Comparison of ENCODE assay signal across 1 cellular context in the genomic region with DNA sequence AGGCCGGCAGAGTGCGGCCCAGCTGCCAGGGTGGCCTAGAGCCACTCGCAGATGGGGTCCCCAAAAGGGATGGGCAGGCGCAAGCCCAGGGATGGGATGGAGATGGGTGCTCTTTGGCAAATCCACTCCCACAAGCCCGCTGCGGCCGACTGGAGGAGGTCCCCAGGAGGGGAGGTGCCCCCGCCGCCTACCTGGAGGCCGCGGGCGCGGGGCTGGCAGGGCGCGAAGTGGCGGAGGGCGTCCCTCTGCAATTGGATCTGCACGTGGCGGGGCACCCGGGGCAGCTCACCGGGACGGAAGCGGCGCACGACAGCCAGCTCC.
TF ChIP-seq lines count a peak whose summit lies in the region.

No MANE protein-coding gene starts in this region.

TF ChIP-seq in K562, 482 proteins besides CTCF, POLR2A, EP300 and RAD21 (continued from another document and continues in another):
- TF ChIP-seq, protein P1, sequence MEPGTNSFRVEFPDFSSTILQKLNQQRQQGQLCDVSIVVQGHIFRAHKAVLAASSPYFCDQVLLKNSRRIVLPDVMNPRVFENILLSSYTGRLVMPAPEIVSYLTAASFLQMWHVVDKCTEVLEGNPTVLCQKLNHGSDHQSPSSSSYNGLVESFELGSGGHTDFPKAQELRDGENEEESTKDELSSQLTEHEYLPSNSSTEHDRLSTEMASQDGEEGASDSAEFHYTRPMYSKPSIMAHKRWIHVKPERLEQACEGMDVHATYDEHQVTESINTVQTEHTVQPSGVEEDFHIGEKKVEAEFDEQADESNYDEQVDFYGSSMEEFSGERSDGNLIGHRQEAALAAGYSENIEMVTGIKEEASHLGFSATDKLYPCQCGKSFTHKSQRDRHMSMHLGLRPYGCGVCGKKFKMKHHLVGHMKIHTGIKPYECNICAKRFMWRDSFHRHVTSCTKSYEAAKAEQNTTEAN (CRISPR knock-in tag; IDR thresholded peaks at IDR 0.05): no peak; the same call in 1 of the 2 replicates
- no peak for TF ChIP-seq RUNX1 (IDR thresholded peaks at IDR 0.05; ENCODE audit: low read depth)
- no peak for TF ChIP-seq PRPF4 (IDR thresholded peaks at IDR 0.05; ENCODE audit: insufficient read depth, low read depth, low read length, poor library complexity, severe bottlenecking)
- no peak for TF ChIP-seq PCBP1 (IDR thresholded peaks at IDR 0.05; ENCODE audit: low read depth, low read length, poor library complexity, severe bottlenecking)
- TF ChIP-seq, protein P2, sequence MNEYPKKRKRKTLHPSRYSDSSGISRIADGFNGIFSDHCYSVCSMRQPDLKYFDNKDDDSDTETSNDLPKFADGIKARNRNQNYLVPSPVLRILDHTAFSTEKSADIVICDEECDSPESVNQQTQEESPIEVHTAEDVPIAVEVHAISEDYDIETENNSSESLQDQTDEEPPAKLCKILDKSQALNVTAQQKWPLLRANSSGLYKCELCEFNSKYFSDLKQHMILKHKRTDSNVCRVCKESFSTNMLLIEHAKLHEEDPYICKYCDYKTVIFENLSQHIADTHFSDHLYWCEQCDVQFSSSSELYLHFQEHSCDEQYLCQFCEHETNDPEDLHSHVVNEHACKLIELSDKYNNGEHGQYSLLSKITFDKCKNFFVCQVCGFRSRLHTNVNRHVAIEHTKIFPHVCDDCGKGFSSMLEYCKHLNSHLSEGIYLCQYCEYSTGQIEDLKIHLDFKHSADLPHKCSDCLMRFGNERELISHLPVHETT (CRISPR knock-in tag; conservative IDR thresholded peaks at IDR 0.05 in 1 of 2, IDR thresholded peaks at IDR 0.05 in 1 of 2): no peak
- TF ChIP-seq, protein P3, sequence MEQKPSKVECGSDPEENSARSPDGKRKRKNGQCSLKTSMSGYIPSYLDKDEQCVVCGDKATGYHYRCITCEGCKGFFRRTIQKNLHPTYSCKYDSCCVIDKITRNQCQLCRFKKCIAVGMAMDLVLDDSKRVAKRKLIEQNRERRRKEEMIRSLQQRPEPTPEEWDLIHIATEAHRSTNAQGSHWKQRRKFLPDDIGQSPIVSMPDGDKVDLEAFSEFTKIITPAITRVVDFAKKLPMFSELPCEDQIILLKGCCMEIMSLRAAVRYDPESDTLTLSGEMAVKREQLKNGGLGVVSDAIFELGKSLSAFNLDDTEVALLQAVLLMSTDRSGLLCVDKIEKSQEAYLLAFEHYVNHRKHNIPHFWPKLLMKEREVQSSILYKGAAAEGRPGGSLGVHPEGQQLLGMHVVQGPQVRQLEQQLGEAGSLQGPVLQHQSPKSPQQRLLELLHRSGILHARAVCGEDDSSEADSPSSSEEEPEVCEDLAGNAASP (IDR thresholded peaks at IDR 0.05): no peak
- TF ChIP-seq DIDO1 (tag; IDR thresholded peaks at IDR 0.05; ENCODE audit: low read depth): no peak
- TF ChIP-seq FOXP1 (CRISPR knock-in tag; IDR thresholded peaks at IDR 0.05): no peak
- TF ChIP-seq SREBF1 (IDR thresholded peaks at IDR 0.05; ENCODE audit: borderline replicate concordance, low read depth, low read length): no peak
- no peak for TF ChIP-seq ZNF217 (CRISPR knock-in tag; IDR thresholded peaks at IDR 0.05)
- TF ChIP-seq ZNF561 (CRISPR knock-in tag; conservative IDR thresholded peaks at IDR 0.05): no peak
- 0 out of 4 replicates have a peak, but pooled peaks of 1 of the 2 experiments have one; percentile 42 for TF ChIP-seq NONO (IDR thresholded peaks at IDR 0.05; ENCODE audit: low read depth in 2 of 2, low read length in 1 of 2)
- TF ChIP-seq SREBF2 (CRISPR knock-in tag; IDR thresholded peaks at IDR 0.05): no peak
- TF ChIP-seq, protein P4, sequence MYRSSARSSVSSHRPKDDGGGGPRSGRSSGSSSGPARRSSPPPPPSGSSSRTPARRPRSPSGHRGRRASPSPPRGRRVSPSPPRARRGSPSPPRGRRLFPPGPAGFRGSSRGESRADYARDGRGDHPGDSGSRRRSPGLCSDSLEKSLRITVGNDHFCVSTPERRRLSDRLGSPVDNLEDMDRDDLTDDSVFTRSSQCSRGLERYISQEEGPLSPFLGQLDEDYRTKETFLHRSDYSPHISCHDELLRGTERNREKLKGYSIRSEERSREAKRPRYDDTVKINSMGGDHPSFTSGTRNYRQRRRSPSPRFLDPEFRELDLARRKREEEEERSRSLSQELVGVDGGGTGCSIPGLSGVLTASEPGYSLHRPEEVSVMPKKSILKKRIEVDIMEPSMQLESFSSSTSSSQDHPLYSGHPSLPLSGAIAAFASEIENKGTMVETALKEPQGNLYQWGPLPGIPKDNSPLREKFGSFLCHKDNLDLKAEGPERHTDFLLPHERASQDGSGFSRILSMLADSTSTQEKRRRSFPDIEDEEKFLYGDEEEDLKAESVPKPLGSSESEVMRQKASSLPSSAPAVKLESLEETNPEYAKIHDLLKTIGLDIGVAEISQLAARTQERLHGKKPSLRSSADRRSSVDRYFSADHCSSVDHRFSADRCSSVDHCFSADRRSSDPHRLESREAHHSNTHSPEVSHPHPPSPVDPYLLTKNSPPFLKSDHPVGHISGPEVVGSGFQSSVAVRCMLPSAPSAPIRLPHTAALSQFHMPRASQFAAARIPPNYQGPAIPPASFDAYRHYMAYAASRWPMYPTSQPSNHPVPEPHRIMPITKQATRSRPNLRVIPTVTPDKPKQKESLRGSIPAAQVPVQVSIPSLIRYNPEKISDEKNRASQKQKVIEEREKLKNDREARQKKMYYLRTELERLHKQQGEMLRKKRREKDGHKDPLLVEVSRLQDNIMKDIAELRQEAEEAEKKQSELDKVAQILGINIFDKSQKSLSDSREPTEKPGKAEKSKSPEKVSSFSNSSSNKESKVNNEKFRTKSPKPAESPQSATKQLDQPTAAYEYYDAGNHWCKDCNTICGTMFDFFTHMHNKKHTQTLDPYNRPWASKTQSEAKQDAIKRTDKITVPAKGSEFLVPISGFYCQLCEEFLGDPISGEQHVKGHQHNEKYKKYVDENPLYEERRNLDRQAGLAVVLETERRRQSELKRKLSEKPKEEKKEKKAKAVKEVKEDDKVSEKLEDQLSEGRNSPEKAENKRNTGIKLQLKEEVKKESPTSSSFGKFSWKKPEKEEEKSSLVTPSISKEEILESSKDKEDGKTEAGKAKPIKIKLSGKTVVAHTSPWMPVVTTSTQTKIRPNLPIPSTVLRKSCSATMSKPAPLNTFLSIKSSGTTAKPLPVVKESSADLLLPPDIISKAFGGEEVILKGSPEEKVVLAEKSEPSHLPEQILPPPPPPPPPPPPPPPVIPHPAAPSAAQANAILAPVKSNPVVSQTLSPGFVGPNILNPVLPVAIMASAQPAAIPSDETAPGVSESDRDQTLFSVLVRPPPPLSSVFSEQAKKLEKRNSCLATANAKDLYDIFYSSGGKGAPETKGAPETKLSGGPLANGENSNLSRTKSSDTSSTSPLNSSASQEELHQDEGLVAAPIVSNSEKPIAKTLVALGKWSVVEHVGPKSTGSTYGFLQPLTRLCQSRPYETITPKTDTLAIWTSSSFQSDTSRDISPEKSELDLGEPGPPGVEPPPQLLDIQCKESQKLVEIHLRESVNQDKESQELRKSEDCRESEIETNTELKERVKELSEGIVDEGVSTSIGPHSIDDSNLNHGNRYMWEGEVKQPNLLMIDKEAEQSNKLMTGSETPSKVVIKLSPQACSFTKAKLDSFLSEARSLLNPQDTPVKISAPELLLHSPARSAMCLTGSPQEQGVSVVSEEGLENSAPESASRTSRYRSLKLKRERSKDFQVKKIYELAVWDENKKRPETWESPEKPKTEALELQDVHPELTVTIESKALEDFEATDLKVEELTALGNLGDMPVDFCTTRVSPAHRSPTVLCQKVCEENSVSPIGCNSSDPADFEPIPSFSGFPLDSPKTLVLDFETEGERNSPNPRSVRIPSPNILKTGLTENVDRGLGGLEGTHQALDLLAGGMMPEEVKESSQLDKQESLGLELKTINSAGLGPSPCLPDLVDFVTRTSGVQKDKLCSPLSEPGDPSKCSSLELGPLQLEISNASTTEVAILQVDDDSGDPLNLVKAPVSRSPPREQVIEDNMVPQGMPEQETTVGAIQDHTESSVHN (IDR thresholded peaks at IDR 0.05; ENCODE audit: borderline replicate concordance in 1 of 2, low read depth in 1 of 2): no peak
- TF ChIP-seq, protein P5, sequence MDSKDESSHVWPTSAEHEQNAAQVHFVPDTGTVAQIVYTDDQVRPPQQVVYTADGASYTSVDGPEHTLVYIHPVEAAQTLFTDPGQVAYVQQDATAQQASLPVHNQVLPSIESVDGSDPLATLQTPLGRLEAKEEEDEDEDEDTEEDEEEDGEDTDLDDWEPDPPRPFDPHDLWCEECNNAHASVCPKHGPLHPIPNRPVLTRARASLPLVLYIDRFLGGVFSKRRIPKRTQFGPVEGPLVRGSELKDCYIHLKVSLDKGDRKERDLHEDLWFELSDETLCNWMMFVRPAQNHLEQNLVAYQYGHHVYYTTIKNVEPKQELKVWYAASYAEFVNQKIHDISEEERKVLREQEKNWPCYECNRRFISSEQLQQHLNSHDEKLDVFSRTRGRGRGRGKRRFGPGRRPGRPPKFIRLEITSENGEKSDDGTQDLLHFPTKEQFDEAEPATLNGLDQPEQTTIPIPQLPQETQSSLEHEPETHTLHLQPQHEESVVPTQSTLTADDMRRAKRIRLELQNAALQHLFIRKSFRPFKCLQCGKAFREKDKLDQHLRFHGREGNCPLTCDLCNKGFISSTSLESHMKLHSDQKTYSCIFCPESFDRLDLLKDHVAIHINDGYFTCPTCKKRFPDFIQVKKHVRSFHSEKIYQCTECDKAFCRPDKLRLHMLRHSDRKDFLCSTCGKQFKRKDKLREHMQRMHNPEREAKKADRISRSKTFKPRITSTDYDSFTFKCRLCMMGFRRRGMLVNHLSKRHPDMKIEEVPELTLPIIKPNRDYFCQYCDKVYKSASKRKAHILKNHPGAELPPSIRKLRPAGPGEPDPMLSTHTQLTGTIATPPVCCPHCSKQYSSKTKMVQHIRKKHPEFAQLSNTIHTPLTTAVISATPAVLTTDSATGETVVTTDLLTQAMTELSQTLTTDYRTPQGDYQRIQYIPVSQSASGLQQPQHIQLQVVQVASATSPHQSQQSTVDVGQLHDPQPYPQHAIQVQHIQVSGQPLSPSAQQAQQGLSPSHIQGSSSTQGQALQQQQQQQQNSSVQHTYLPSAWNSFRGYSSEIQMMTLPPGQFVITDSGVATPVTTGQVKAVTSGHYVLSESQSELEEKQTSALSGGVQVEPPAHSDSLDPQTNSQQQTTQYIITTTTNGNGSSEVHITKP (IDR thresholded peaks at IDR 0.05; ENCODE audit: partially characterized antibody): no peak
- no peak for TF ChIP-seq CHAMP1 (IDR thresholded peaks at IDR 0.05)
- TF ChIP-seq, protein P6, sequence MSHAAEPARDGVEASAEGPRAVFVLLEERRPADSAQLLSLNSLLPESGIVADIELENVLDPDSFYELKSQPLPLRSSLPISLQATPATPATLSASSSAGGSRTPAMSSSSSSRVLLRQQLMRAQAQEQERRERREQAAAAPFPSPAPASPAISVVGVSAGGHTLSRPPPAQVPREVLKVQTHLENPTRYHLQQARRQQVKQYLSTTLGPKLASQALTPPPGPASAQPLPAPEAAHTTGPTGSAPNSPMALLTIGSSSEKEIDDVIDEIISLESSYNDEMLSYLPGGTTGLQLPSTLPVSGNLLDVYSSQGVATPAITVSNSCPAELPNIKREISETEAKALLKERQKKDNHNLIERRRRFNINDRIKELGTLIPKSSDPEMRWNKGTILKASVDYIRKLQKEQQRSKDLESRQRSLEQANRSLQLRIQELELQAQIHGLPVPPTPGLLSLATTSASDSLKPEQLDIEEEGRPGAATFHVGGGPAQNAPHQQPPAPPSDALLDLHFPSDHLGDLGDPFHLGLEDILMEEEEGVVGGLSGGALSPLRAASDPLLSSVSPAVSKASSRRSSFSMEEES (CRISPR knock-in tag; IDR thresholded peaks at IDR 0.05): no peak
- no peak for TF ChIP-seq ZKSCAN8 (CRISPR knock-in tag; IDR thresholded peaks at IDR 0.05)
- TF ChIP-seq TAF1 (IDR thresholded peaks at IDR 0.05; ENCODE audit: control insufficient read depth, extremely low read depth, insufficient read depth, low read length, severe bottlenecking): peak; percentile 3
- no peak for TF ChIP-seq CSDE1 (IDR thresholded peaks at IDR 0.05)
- TF ChIP-seq CBX5 (IDR thresholded peaks at IDR 0.05; ENCODE audit: borderline replicate concordance, low read depth): no peak
- no peak for TF ChIP-seq FUS (optimal IDR thresholded peaks at IDR 0.05; ENCODE audit: low read depth, low read length)
- 0 out of 2 replicates have a peak, but pooled peaks have one; percentile 12 for TF ChIP-seq CEBPG (CRISPR knock-in tag; IDR thresholded peaks at IDR 0.05)
- TF ChIP-seq CEBPG (tag; conservative IDR thresholded peaks at IDR 0.05 in 1 of 2, IDR thresholded peaks at IDR 0.05 in 1 of 2): no peak
- no peak for TF ChIP-seq EHMT2 (IDR thresholded peaks at IDR 0.05)
- TF ChIP-seq U2AF1 (optimal IDR thresholded peaks at IDR 0.05; ENCODE audit: low read depth, low read length): no peak
- TF ChIP-seq CCAR2 (IDR thresholded peaks at IDR 0.05; ENCODE audit: low read depth, low read length): no peak
- no peak for TF ChIP-seq NCOA4 (IDR thresholded peaks at IDR 0.05; ENCODE audit: partially characterized antibody)
- peak; percentile 88 for TF ChIP-seq FIP1L1 (IDR thresholded peaks at IDR 0.05; ENCODE audit: low read depth, low read length, poor library complexity, severe bottlenecking)
- no peak for TF ChIP-seq OTX1 (CRISPR knock-in tag; IDR thresholded peaks at IDR 0.05)
- TF ChIP-seq SNAPC5 (CRISPR knock-in tag; IDR thresholded peaks at IDR 0.05): no peak
- TF ChIP-seq TAF9B (IDR thresholded peaks at IDR 0.05; ENCODE audit: partially characterized antibody): no peak
- no peak for TF ChIP-seq ZNF780A (CRISPR knock-in tag; IDR thresholded peaks at IDR 0.05)
- 0 out of 2 replicates have a peak, but pooled peaks have one; percentile 43 for TF ChIP-seq ZBTB17 (CRISPR knock-in tag; IDR thresholded peaks at IDR 0.05)
- TF ChIP-seq NR2C2 (CRISPR knock-in tag; IDR thresholded peaks at IDR 0.05): no peak
- peak; percentile 12; the same call in 1 of the 2 replicates for TF ChIP-seq NR2C2 (tag; IDR thresholded peaks at IDR 0.05)
- no peak for TF ChIP-seq HDGF (IDR thresholded peaks at IDR 0.05)
- TF ChIP-seq CBX3 (IDR thresholded peaks at IDR 0.05; ENCODE audit: borderline replicate concordance in 1 of 2, low read length in 2 of 2): no peak
- no peak for TF ChIP-seq YBX1 (IDR thresholded peaks at IDR 0.05)
- no peak for TF ChIP-seq PHTF2 (CRISPR knock-in tag; IDR thresholded peaks at IDR 0.05)
